1 cellular context compared by ENCODE assay signal in genomic region chr10:50538473-50539398, GRCh38.
TF ChIP-seq lines count a peak whose summit lies in the region.

No MANE protein-coding gene starts in this region.

TF ChIP-seq in K562, 482 proteins besides CTCF, POLR2A, EP300 and RAD21 (continued from another document):
- TF ChIP-seq, protein P1, sequence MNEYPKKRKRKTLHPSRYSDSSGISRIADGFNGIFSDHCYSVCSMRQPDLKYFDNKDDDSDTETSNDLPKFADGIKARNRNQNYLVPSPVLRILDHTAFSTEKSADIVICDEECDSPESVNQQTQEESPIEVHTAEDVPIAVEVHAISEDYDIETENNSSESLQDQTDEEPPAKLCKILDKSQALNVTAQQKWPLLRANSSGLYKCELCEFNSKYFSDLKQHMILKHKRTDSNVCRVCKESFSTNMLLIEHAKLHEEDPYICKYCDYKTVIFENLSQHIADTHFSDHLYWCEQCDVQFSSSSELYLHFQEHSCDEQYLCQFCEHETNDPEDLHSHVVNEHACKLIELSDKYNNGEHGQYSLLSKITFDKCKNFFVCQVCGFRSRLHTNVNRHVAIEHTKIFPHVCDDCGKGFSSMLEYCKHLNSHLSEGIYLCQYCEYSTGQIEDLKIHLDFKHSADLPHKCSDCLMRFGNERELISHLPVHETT (CRISPR knock-in tag; conservative IDR thresholded peaks at IDR 0.05 in 1 of 2, IDR thresholded peaks at IDR 0.05 in 1 of 2): no peak
- TF ChIP-seq, protein P2, sequence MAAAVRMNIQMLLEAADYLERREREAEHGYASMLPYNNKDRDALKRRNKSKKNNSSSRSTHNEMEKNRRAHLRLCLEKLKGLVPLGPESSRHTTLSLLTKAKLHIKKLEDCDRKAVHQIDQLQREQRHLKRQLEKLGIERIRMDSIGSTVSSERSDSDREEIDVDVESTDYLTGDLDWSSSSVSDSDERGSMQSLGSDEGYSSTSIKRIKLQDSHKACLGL (CRISPR knock-in tag; IDR thresholded peaks at IDR 0.05; ENCODE audit: borderline replicate concordance, poor library complexity, severe bottlenecking): no peak
- TF ChIP-seq ZNF407 (IDR thresholded peaks at IDR 0.05; ENCODE audit: low read depth): no peak
- TF ChIP-seq REST (CRISPR knock-in tag; IDR thresholded peaks at IDR 0.05; ENCODE audit: low read depth): no peak
- TF ChIP-seq, protein P3, sequence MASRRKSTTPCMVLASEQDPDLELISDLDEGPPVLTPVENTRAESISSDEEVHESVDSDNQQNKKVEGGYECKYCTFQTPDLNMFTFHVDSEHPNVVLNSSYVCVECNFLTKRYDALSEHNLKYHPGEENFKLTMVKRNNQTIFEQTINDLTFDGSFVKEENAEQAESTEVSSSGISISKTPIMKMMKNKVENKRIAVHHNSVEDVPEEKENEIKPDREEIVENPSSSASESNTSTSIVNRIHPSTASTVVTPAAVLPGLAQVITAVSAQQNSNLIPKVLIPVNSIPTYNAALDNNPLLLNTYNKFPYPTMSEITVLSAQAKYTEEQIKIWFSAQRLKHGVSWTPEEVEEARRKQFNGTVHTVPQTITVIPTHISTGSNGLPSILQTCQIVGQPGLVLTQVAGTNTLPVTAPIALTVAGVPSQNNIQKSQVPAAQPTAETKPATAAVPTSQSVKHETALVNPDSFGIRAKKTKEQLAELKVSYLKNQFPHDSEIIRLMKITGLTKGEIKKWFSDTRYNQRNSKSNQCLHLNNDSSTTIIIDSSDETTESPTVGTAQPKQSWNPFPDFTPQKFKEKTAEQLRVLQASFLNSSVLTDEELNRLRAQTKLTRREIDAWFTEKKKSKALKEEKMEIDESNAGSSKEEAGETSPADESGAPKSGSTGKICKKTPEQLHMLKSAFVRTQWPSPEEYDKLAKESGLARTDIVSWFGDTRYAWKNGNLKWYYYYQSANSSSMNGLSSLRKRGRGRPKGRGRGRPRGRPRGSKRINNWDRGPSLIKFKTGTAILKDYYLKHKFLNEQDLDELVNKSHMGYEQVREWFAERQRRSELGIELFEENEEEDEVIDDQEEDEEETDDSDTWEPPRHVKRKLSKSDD (conservative IDR thresholded peaks at IDR 0.05; ENCODE audit: low read length): no peak
- TF ChIP-seq PTRF (tag; IDR thresholded peaks at IDR 0.05): no peak
- TF ChIP-seq NR2F6 (CRISPR knock-in tag; IDR thresholded peaks at IDR 0.05): no peak
- no peak for TF ChIP-seq BRD9 (IDR thresholded peaks at IDR 0.05; ENCODE audit: low read depth, partially characterized antibody)
- no peak for TF ChIP-seq DLX4 (CRISPR knock-in tag; IDR thresholded peaks at IDR 0.05)
- no peak for TF ChIP-seq NFE2L1 (tag; IDR thresholded peaks at IDR 0.05; ENCODE audit: borderline replicate concordance, low read depth)
- TF ChIP-seq ZNF561 (CRISPR knock-in tag; conservative IDR thresholded peaks at IDR 0.05): no peak
- TF ChIP-seq TEAD4 (IDR thresholded peaks at IDR 0.05; ENCODE audit: low read length): no peak
- no peak for TF ChIP-seq TEAD4 (CRISPR knock-in tag; IDR thresholded peaks at IDR 0.05; ENCODE audit: borderline replicate concordance)
- TF ChIP-seq EZH2 (IDR thresholded peaks at IDR 0.05; ENCODE audit: borderline replicate concordance, low read depth, low read length): no peak
- no peak for TF ChIP-seq KLF16 (IDR thresholded peaks at IDR 0.05)
- no peak for TF ChIP-seq ZNF165 (CRISPR knock-in tag; IDR thresholded peaks at IDR 0.05; ENCODE audit: borderline replicate concordance)
- TF ChIP-seq RBM14 (IDR thresholded peaks at IDR 0.05; ENCODE audit: borderline replicate concordance, insufficient read depth, low read depth, low read length): no peak
- TF ChIP-seq TAF15 (IDR thresholded peaks at IDR 0.05; ENCODE audit: low read depth, low read length): no peak
- TF ChIP-seq SMAD4 (CRISPR knock-in tag; conservative IDR thresholded peaks at IDR 0.05): peak; percentile 50; the same call in 1 of the 2 replicates
- TF ChIP-seq, protein P4, sequence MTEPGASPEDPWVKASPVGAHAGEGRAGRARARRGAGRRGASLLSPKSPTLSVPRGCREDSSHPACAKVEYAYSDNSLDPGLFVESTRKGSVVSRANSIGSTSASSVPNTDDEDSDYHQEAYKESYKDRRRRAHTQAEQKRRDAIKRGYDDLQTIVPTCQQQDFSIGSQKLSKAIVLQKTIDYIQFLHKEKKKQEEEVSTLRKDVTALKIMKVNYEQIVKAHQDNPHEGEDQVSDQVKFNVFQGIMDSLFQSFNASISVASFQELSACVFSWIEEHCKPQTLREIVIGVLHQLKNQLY (CRISPR knock-in tag; conservative IDR thresholded peaks at IDR 0.05): no peak
